22 cellular contexts compared by ENCODE assay signal in the genomic region with DNA sequence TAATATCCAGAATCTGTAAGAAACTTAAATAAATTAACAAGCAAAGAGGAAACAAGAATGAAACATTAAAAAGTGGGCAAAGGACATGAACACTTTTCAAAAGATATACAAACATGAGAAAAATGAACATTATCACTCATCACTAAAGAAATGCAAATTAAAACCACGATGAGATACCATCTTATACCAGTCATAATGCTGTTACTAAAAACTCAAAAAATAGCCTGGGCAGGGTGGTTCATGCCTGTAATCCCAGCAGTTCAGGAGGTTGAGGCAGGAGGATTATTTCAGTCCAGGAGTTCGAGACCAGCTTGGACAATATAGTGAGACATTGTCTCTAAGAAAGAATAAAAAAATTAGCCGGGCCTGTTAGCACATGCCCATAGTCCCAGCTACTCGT. TPM values are rescaled to one million over a fixed set of nuclear protein-coding genes. Genes with fewer than 3 reads are reported as not detected.
DNase-seq lines count a peak whose midpoint lies in the region; ATAC-seq and TF ChIP-seq lines count a peak whose summit lies in the region.
"Had no signal": no experiment of that assay in that cellular context is flagged by ENCODE, and none has a peak within 500 bp of the region (broad histone marks: within the 10 kb centered on the region; RNA-seq: fewer than 3 reads in every experiment).

No MANE protein-coding gene starts in this region.

- H2BK12ac ChIP-seq in H9 (ENCODE audit: insufficient read length, low read depth, low read length): no peak overlapping the region

- no peak for DNase-seq in stimulated activated naive CD8-positive, alpha-beta T cell treated with anti-CD3 and anti-CD28 coated beads, Interleukin-15, amount 100 ng/mL, for 72 hours
- DNase-seq in stimulated activated naive CD8-positive, alpha-beta T cell treated with anti-CD3 and anti-CD28 coated beads, Interleukin-15, Interleukin-2, amounts not matched to agents 100 U/mL and 50 U/mL, for 24 hours: no peak
- DNase-seq in M059J (ENCODE audit: low read depth) (peak; percentile 29), neural crest cell (ENCODE audit: low read depth, low spot score) (no peak), H9 (no peak), DMS 273 treated with DMSO at 0.1 percent for 48 hours (lab: John Stamatoyannopoulos, UW) (no peak)
- DNase-seq: CD8-positive, alpha-beta memory T cell; DMS79 treated with DMSO at 0.1 percent for 48 hours; H7; KBM-7; NCI-H1048; NCI-H1417; NCI-H1694; NCI-H2029 treated with DMSO at 0.1 percent for 48 hours; NCI-H2227 treated with DMSO at 0.1 percent for 48 hours; NCI-H526 treated with DMSO at 0.1 percent for 48 hours; PC-9; SJCRH30 had no signal

- H3K79me2 ChIP-seq in H9 (ENCODE audit: insufficient read depth, low read length): peaks cover 53% of the 10 kb centered on the region; the same call in 1 of the 2 replicates

- H3K4me3 Mint-ChIP-seq in stimulated activated naive CD8-positive, alpha-beta T cell treated with anti-CD3 and anti-CD28 coated beads, Interleukin-15, amount 100 ng/mL, for 72 hours: no peak overlapping the region
- H3K4me3 Mint-ChIP-seq in neural crest cell: peak overlapping the region; percentile 25
- H3K4me3 Mint-ChIP-seq in H9: no peak overlapping the region

- no peak overlapping the region for H2BK5ac ChIP-seq in H9 (ENCODE audit: insufficient read length, low read length)

- H3K4me1 ChIP-seq in H9 (ENCODE audit: insufficient read depth, low read length): no peaks in the 10 kb centered on the region
- H3K4me1 ChIP-seq: SJCRH30 had no signal

- H4K91ac ChIP-seq in H9 (ENCODE audit: insufficient read length, low read depth, low read length): no peak overlapping the region

- H3K27ac Mint-ChIP-seq in stimulated activated naive CD8-positive, alpha-beta T cell treated with anti-CD3 and anti-CD28 coated beads, Interleukin-15, amount 100 ng/mL, for 72 hours: no peak overlapping the region
- no peak overlapping the region for H3K27ac Mint-ChIP-seq in neural crest cell (ENCODE audit: unreplicated experiment)
- no peak overlapping the region; a peak in 1 of 7 replicates for H3K27ac Mint-ChIP-seq in H9

- H3K56ac ChIP-seq in H9 (ENCODE audit: insufficient read length, low read depth, low read length): no peak overlapping the region

- TF ChIP-seq CTCF in neural crest cell (conservative IDR thresholded peaks at IDR 0.05) (no peak), H9 (conservative IDR thresholded peaks at IDR 0.05) (no peak)

- H2AK5ac ChIP-seq in H9 (ENCODE audit: insufficient read length, low read length): no peak overlapping the region

- no peak overlapping the region for H2AFZ ChIP-seq in H9 (ENCODE audit: low read length)
- H2AFZ ChIP-seq: PC-9 had no signal

- H3K9ac ChIP-seq in H9 (ENCODE audit: extremely low read depth, insufficient read length, low read length): no peak overlapping the region

- H3K23me2 ChIP-seq in H9 (ENCODE audit: insufficient read length, low read depth, low read length, poor library complexity, severe bottlenecking): no peaks in the 10 kb centered on the region

- no peak overlapping the region for H3K14ac ChIP-seq in H9 (ENCODE audit: insufficient read depth, low read length)

- H2BK20ac ChIP-seq in H9 (ENCODE audit: low read depth, low read length, poor library complexity, severe bottlenecking): no peak overlapping the region

- no peak overlapping the region for H3K18ac ChIP-seq in H9 (ENCODE audit: insufficient read length, low read depth, low read length)

- H3K9me3 ChIP-seq in H9 (ENCODE audit: control insufficient read depth, low read depth, low read length): no peaks in the 10 kb centered on the region

- peaks cover 28% of the 10 kb centered on the region for H3K4me1 Mint-ChIP-seq in stimulated activated naive CD8-positive, alpha-beta T cell treated with anti-CD3 and anti-CD28 coated beads, Interleukin-15, amount 100 ng/mL, for 72 hours
- peaks cover 3% of the 10 kb centered on the region for H3K4me1 Mint-ChIP-seq in neural crest cell
- H3K4me1 Mint-ChIP-seq in H9: peaks cover 30 to 42% of the 10 kb centered on the region in 2 experiments

- no peaks in the 10 kb centered on the region for H3K79me1 ChIP-seq in H9 (ENCODE audit: insufficient read depth, low read depth, low read length, poor library complexity, severe bottlenecking)

- H3K4me2 ChIP-seq in H9 (ENCODE audit: insufficient read depth, insufficient read length, low read length): no peak overlapping the region
- H3K4me2 ChIP-seq: PC-9 had no signal

- H2BK15ac ChIP-seq in H9 (ENCODE audit: low read depth, low read length): no peak overlapping the region

- no peaks in the 10 kb centered on the region for H4K20me1 ChIP-seq in H9 (ENCODE audit: control insufficient read depth, insufficient read depth, insufficient read length)

- H3K36me3 Mint-ChIP-seq in neural crest cell (ENCODE audit: low read depth): peaks cover 80% of the 10 kb centered on the region
- peaks cover 50 to 83% (median 83%) of the 10 kb centered on the region in 3 experiments for H3K36me3 Mint-ChIP-seq in H9 (ENCODE audit: insufficient read depth in 1 of 3, low read depth in 3 of 3)

- no peaks in the 10 kb centered on the region for H3K27me3 Mint-ChIP-seq in stimulated activated naive CD8-positive, alpha-beta T cell treated with anti-CD3 and anti-CD28 coated beads, Interleukin-15, amount 100 ng/mL, for 72 hours
- H3K27me3 Mint-ChIP-seq in neural crest cell (ENCODE audit: low read depth) (no peaks in the 10 kb centered on the region), H9 (ENCODE audit: low read depth) (no peaks in the 10 kb centered on the region)
- H3K27me3 Mint-ChIP-seq: CD8-positive, alpha-beta memory T cell had no signal

- no CpG with 5 or more reads among the region's 4 CpGs for WGBS in H9 (ENCODE audit: extremely low coverage, insufficient read length, low lambda C conversion rate)

- H4K8ac ChIP-seq in H9 (replicated peaks; ENCODE audit: insufficient read length, low read depth, low read length): no peak overlapping the region

- no peak overlapping the region for H3T11ph ChIP-seq in H9 (ENCODE audit: low read length)

- H3K9me3 Mint-ChIP-seq in stimulated activated naive CD8-positive, alpha-beta T cell treated with anti-CD3 and anti-CD28 coated beads, Interleukin-15, amount 100 ng/mL, for 72 hours: peaks cover 56 to 68% of the 10 kb centered on the region in 2 donors
- peaks cover 49% of the 10 kb centered on the region for H3K9me3 Mint-ChIP-seq in neural crest cell
- peaks cover 47 to 79% of the 10 kb centered on the region in 2 experiments for H3K9me3 Mint-ChIP-seq in H9

- H3K27ac ChIP-seq in H9 (ENCODE audit: insufficient read length, low read depth, low read length): no peak overlapping the region
- H3K27ac ChIP-seq: C4-2B, PC-9, SJCRH30 had no signal

- H2BK120ac ChIP-seq in H9 (ENCODE audit: low read depth, low read length, poor library complexity, severe bottlenecking): no peak overlapping the region

- no peak overlapping the region for H4K5ac ChIP-seq in H9 (ENCODE audit: insufficient read length, low read depth, low read length)

- H3K23ac ChIP-seq in H9 (ENCODE audit: insufficient read length, low read depth, low read length): no peak overlapping the region

- H3K27me3 ChIP-seq in H9 (ENCODE audit: insufficient read depth, low read length): no peaks in the 10 kb centered on the region
- H3K27me3 ChIP-seq: SJCRH30 had no signal

- peak; percentile 57 for ATAC-seq in stimulated activated naive CD8-positive, alpha-beta T cell treated with anti-CD3 and anti-CD28 coated beads, Interleukin-15, amount 100 ng/mL, for 72 hours
- no peak for ATAC-seq in stimulated activated naive CD8-positive, alpha-beta T cell treated with anti-CD3 and anti-CD28 coated beads, Interleukin-15, Interleukin-2, amounts not matched to agents 100 U/mL and 50 U/mL, for 24 hours
- ATAC-seq in HG02571 (IDR thresholded peaks at IDR 0.05; ENCODE audit: unreplicated experiment): no peak
- ATAC-seq: Right ventricle myocardium inferior, SK-N-SH treated with all-trans-retinoic acid at 6 μM for 48 hours had no signal

- H3K4ac ChIP-seq in H9 (ENCODE audit: low read depth, low read length): no peak overlapping the region

RNA-seq across cellular contexts. Expression of gene ZNF124, which starts 6.1 kb away (rescaled TPM):
- 10.5 and 22.8 TPM in 2 replicates for total RNA-seq in M059J (2014; rRNA removed; shearing (Covaris generic))
- total RNA-seq in neural crest cell (87.0 and 90.2 TPM in 2 replicates), H9 (2021) (50.6 and 50.9 TPM in 2 replicates)
